Comparison of ENCODE assay signal across 1 cellular context in genomic region chr17:7218774-7219173, GRCh38.
TF ChIP-seq lines count a peak whose summit lies in the region.

No MANE protein-coding gene starts in this region.

TF ChIP-seq in K562, 482 proteins besides CTCF, POLR2A, EP300 and RAD21:
- no peak for TF ChIP-seq ZNF586 (CRISPR knock-in tag; conservative IDR thresholded peaks at IDR 0.05)
- TF ChIP-seq PHF8 (IDR thresholded peaks at IDR 0.05; ENCODE audit: borderline replicate concordance, low read length) = 0 out of 2 replicates have a peak, but pooled peaks have one; percentile 4
- TF ChIP-seq NFIX (CRISPR knock-in tag; IDR thresholded peaks at IDR 0.05; ENCODE audit: low read depth) = no peak
- TF ChIP-seq POLR2G (IDR thresholded peaks at IDR 0.05; ENCODE audit: low read depth, low read length) = peak; percentile 5; the same call in 1 of the 2 replicates
- no peak for TF ChIP-seq THRA (IDR thresholded peaks at IDR 0.05)
- no peak for TF ChIP-seq E2F6 (IDR thresholded peaks at IDR 0.05; ENCODE audit: borderline replicate concordance in 1 of 2, extremely low read depth in 1 of 2, insufficient read depth in 1 of 2, insufficient read length in 1 of 2, low read depth in 1 of 2, low read length in 1 of 2, poor library complexity in 1 of 2, severe bottlenecking in 1 of 2)
- no peak for TF ChIP-seq CEBPZ (IDR thresholded peaks at IDR 0.05; ENCODE audit: borderline replicate concordance, low read depth, low read length)
- no peak for TF ChIP-seq CBX1 (IDR thresholded peaks at IDR 0.05; ENCODE audit: low read depth)
- TF ChIP-seq TAF7 (tag; IDR thresholded peaks at IDR 0.05) = no peak
- TF ChIP-seq POLR2AphosphoS2 (IDR thresholded peaks at IDR 0.05; ENCODE audit: low read length) = no peak
